In the genomic region with DNA sequence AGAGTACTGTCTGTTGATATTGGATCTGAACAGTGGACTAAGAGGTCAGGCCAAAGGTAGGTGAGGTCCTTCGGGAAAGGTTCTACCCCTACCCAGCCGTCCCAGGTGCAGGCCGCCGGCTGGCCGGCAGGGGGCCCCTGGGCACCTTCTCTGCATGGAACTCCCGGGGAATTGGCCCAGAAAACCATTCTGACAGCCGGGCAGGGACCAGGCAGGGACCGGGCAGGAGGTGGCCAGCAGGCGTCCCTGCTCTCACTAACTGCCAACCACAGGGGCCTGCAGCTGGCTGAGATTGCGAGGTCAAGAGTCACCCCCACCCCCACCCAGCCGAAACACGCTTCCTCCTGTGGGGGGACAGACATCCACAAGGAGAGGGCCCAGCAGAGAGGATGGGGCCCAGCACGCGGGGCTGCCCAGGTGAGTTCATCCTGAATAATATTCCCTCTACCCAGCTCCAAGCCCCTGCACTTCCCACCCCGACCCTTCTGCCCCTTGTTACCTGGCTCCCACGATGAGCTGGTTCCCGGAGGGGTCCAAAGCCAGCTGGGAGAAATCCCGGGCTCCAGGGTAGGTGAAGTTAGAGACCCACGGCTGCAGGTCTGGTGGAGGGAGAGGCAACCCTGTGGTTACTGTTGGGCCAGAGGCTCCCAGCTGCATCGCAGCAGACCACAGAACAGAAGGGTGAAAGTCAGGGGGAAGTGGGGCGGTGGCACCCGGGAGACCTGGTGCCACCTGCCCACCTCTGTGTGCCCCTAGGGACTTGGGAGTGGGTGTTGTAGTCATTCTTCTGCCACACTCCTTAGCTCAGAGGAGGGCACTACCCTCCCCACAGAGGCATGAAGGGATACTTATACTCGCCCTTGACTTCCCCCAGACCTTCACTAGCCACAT, we compare ENCODE assay signal across 8 cellular contexts.
DNase-seq lines count a peak whose midpoint lies in the region; ATAC-seq and TF ChIP-seq lines count a peak whose summit lies in the region.

No MANE protein-coding gene starts in this region.

- H3K27ac ChIP-seq in adrenal gland: no peak overlapping the region

- H3K36me3 ChIP-seq in H7 (replicated peaks; ENCODE audit: control insufficient read depth, insufficient read depth, low read length) (no peaks in the 10 kb centered on the region), adrenal gland (replicated peaks in 1 of 2) (no peaks in the 10 kb centered on the region)

- no peak for TF ChIP-seq POLR2A in adrenal gland (IDR thresholded peaks at IDR 0.05)

- no peak overlapping the region for H3K4me3 ChIP-seq in H7 (ENCODE audit: insufficient read depth, low read depth, low read length)
- no peak overlapping the region for H3K4me3 ChIP-seq in adrenal gland

- H3K27me3 ChIP-seq in H7 (ENCODE audit: control insufficient read depth, insufficient read depth, low read length) (no peaks in the 10 kb centered on the region), adrenal gland (no peaks in the 10 kb centered on the region)

- intact Hi-C loops in adrenal gland (cut with DNase I) (loop anchor here in 1 of 2 donors (5.0 kb wide), 2 partner anchors 84 to 319 kb away; a partner anchor contains a TSS), left cardiac atrium (cut with DNase I) (loop anchor here (2.0 to 10.0 kb wide), 3 partner anchors 86 to 322 kb away; no protein-coding TSS in a partner anchor)

- DNase-seq in COR-L47 (lab: John Stamatoyannopoulos, UW) (peak; percentile 74), H7 (peak; percentile 97), NCI-H526 (lab: John Stamatoyannopoulos, UW) (peak; percentile 50 to 86), adrenal gland (peak; percentile 76 to 87 (median 82)), left cardiac atrium (peak; percentile 75), pulmonary artery endothelial cell (ENCODE audit: low read depth, low spot score) (peak; percentile 10)

- peak; percentile 85 to 94 (median 90) for TF ChIP-seq CTCF in adrenal gland (IDR thresholded peaks at IDR 0.05)

- peaks cover 0 to 11% of the 10 kb centered on the region in 2 donors for H3K4me1 ChIP-seq in adrenal gland (replicated peaks in 1 of 2)

- H3K9me3 ChIP-seq in adrenal gland (replicated peaks in 1 of 3): no peaks in the 10 kb centered on the region

- 53 to 69% (median 55%) methylated on average over 11 to 23 of the region's 23 CpGs for WGBS in adrenal gland, 4 donors

- ATAC-seq in left cardiac atrium (peak; percentile 82 to 89), GM18870 (IDR thresholded peaks at IDR 0.05; ENCODE audit: unreplicated experiment) (no peak), GM18907 (IDR thresholded peaks at IDR 0.05; ENCODE audit: unreplicated experiment) (no peak)

Comparison
In these comparisons a context has a peak if more than half of its experiments do, and no peak if none do; other contexts are left out.
1. DNase-seq: peak in every context shown above with its lines; median percentile 97 in H7; 82 in adrenal gland; 75 in left cardiac atrium; 74 in COR-L47; 68 in NCI-H526; 10 in pulmonary artery endothelial cell.
2. ATAC-seq: peak in left cardiac atrium (2 of 2); none in GM18870 (single experiment) and GM18907 (single experiment).